8 cellular contexts compared by ENCODE assay signal in genomic region chr1:231241751-231242150, GRCh38.
DNase-seq lines count a peak whose midpoint lies in the region; ATAC-seq, FAIRE-seq and TF ChIP-seq lines count a peak whose summit lies in the region.

No MANE protein-coding gene starts in this region.

- no peak for TF ChIP-seq CTCF in astrocyte of the cerebellum (IDR thresholded peaks at IDR 0.05; ENCODE audit: low read depth, low read length, missing control alignments)

- no peak overlapping the region for H3K27ac ChIP-seq in iPS DF 6.9 (ENCODE audit: low read length)
- H3K27ac ChIP-seq in skin epidermis, result peak overlapping the region in 20 of 21 experiments; percentile 69 to 93 (median 89)

- no peak for FAIRE-seq in H54 (lab: Jason Lieb, UNC)

- DNase-seq in GM03348 (ENCODE audit: low spot score) (peak; percentile 39), H54 (ENCODE audit: insufficient read length, low spot score) (peak; percentile 14), NCI-H2171 treated with DMSO at 0.1 percent for 48 hours (lab: John Stamatoyannopoulos, UW) (peak; percentile 35), astrocyte of the cerebellum (ENCODE audit: low read depth) (no peak), iPS DF 6.9 (ENCODE audit: low read depth, low spot score) (no peak)

- no peak for TF ChIP-seq POLR2A in H54 (IDR thresholded peaks at IDR 0.05; ENCODE audit: low read depth, low read length)

- no peaks in the 10 kb centered on the region for H3K27me3 ChIP-seq in iPS DF 6.9 (ENCODE audit: control insufficient read depth, insufficient read depth, low read length)

- ATAC-seq in HG02885 (IDR thresholded peaks at IDR 0.05; ENCODE audit: poor library complexity, unreplicated experiment) (no peak), GM18861 (IDR thresholded peaks at IDR 0.05; ENCODE audit: unreplicated experiment) (no peak)

- no CpG with 5 or more reads among the region's 10 CpGs for WGBS in iPS DF 6.9 (ENCODE audit: insufficient coverage, insufficient read length)

- H3K4me3 ChIP-seq in astrocyte of the cerebellum (ENCODE audit: low read depth, low read length) (peak overlapping the region; percentile 67), iPS DF 6.9 (ENCODE audit: low read length) (peak overlapping the region; percentile 63), skin epidermis (peak overlapping the region; percentile 56 to 77 (median 69))

- H3K36me3 ChIP-seq in iPS DF 6.9 (ENCODE audit: control insufficient read depth, insufficient read depth, low read length), result no peaks in the 10 kb centered on the region; the same call in 1 of the 2 replicates

- no peaks in the 10 kb centered on the region for H3K4me1 ChIP-seq in iPS DF 6.9 (ENCODE audit: control insufficient read depth, insufficient read depth, low read length)

- in situ Hi-C loops in astrocyte of the cerebellum (cut with HindIII; ENCODE audit: low sequenced_read_pairs), result no loop called here

- H3K9me3 ChIP-seq in iPS DF 6.9 (ENCODE audit: control insufficient read depth, insufficient read depth, low read length), result no peaks in the 10 kb centered on the region

Comparison
In these comparisons a context has a peak if more than half of its experiments do, and no peak if none do; other contexts are left out.
1. DNase-seq: peak in GM03348 (single experiment), H54 (single experiment) and NCI-H2171 treated with DMSO at 0.1 percent for 48 hours (single experiment); none in astrocyte of the cerebellum (single experiment) and iPS DF 6.9 (single experiment).
2. Peak in every context shown above with its lines, with median percentiles within 50 percentile points of each other: H3K4me3 ChIP-seq.